11 cellular contexts compared by ENCODE assay signal in genomic region chr20:49510562-49511117, GRCh38. TPM values are rescaled to one million over a fixed set of nuclear protein-coding genes. Genes with fewer than 3 reads are reported as not detected.
DNase-seq lines count a peak whose midpoint lies in the region; ATAC-seq and TF ChIP-seq lines count a peak whose summit lies in the region.
"Had no signal": no experiment of that assay in that cellular context is flagged by ENCODE, and none has a peak within 500 bp of the region (broad histone marks: within the 10 kb centered on the region; RNA-seq: fewer than 3 reads in every experiment).

No MANE protein-coding gene starts in this region.

- CTCF ChIA-PET in PC-3 (lab: Charles Lee) = interaction anchor here (1.0 kb wide), 1 partner anchor 93 kb away, joined by 3 read pairs; no protein-coding TSS in a partner anchor

- peaks cover 85% of the 10 kb centered on the region for H3K27me3 ChIP-seq in PC-3 (ENCODE audit: low read length)
- H3K27me3 ChIP-seq in fibroblast of lung (ENCODE audit: control insufficient read depth, insufficient read depth, low read length) = peaks cover 11% of the 10 kb centered on the region

- in situ Hi-C loops in ACHN (cut with HindIII; ENCODE audit: low pct_ligation_motif_present, low pct_unique_long_range_greater_than_20kb, low sequenced_read_pairs) = no loop called here

- intact Hi-C loops in PC-3 (cut with micrococcal nuclease) = no loop called here

- H3K27me3 Mint-ChIP-seq in T-helper 17 cell = peaks cover 67% of the 10 kb centered on the region

- peaks cover 2% of the 10 kb centered on the region for H3K36me3 Mint-ChIP-seq in T-helper 17 cell (ENCODE audit: low read depth)

- no peaks in the 10 kb centered on the region for H3K79me2 ChIP-seq in PC-3 (ENCODE audit: low read length)
- H3K79me2 ChIP-seq in fibroblast of lung (ENCODE audit: control insufficient read depth, insufficient read depth, low read length) = no peaks in the 10 kb centered on the region

- H3K4me3 ChIP-seq in PC-3 (ENCODE audit: low read length) (no peak overlapping the region), fibroblast of lung (replicated peaks in 1 of 4; ENCODE audit: control extremely low read depth in 1 of 4, insufficient read depth in 1 of 4, low read depth in 3 of 4, low read length in 4 of 4) (no peak overlapping the region)

- H4K20me1 ChIP-seq in PC-3 (ENCODE audit: low read length) (no peaks in the 10 kb centered on the region), fibroblast of lung (ENCODE audit: control insufficient read depth, extremely low read depth, insufficient read depth, low read length) (no peaks in the 10 kb centered on the region)

- peak; percentile 45 for ATAC-seq in PC-3
- peak; percentile 45 for ATAC-seq in omental fat pad (ENCODE audit: low FRiP score)
- no peak for ATAC-seq in T-helper 17 cell
- ATAC-seq: left lobe of liver had no signal

- TF ChIP-seq CTCF in PC-3 (conservative IDR thresholded peaks at IDR 0.05; ENCODE audit: low read depth, low read length) (no peak), fibroblast of lung (conservative IDR thresholded peaks at IDR 0.05 in 1 of 2, IDR thresholded peaks at IDR 0.05 in 1 of 2; ENCODE audit: low read depth in 1 of 2, low read length in 2 of 2) (no peak), omental fat pad (IDR thresholded peaks at IDR 0.05) (no peak)

- no peaks in the 10 kb centered on the region for H3F3A ChIP-seq in PC-3 (ENCODE audit: low read length, unreplicated experiment)

- H3K9me3 ChIP-seq in PC-3 (ENCODE audit: low read length) (no peaks in the 10 kb centered on the region), fibroblast of lung (ENCODE audit: control insufficient read depth, insufficient read depth, low read depth, low read length) (no peaks in the 10 kb centered on the region), T-helper 17 cell (ENCODE audit: control insufficient read depth, low read length, poor library complexity, severe bottlenecking) (no peaks in the 10 kb centered on the region)

- H3K9ac ChIP-seq in PC-3 (ENCODE audit: low read length) = no peak overlapping the region
- H3K9ac ChIP-seq in fibroblast of lung (ENCODE audit: insufficient read depth, low read length) = no peak overlapping the region

- H3K4me2 ChIP-seq in PC-3 (ENCODE audit: low read length) = peak overlapping the region; percentile 46
- peak overlapping the region; percentile 72 for H3K4me2 ChIP-seq in fibroblast of lung (ENCODE audit: extremely low read depth, insufficient read depth, low read length)

- no TSS peak for BruUV-seq in PC-3 (replicated peaks; lab: Mats Ljungman, UMichigan)

- POLR2A ChIA-PET in PC-3 (lab: Charles Lee; ENCODE audit: unreplicated experiment) = no interaction called here

- H3K27ac Mint-ChIP-seq in T-helper 17 cell = no peak overlapping the region

- H3K4me1 Mint-ChIP-seq in T-helper 17 cell = peaks cover 4% of the 10 kb centered on the region

- H3K36me3 ChIP-seq in PC-3 (ENCODE audit: low read depth, low read length) (no peaks in the 10 kb centered on the region), fibroblast of lung (ENCODE audit: control insufficient read depth, insufficient read depth, low read length) (no peaks in the 10 kb centered on the region)

- H3K9me2 ChIP-seq in PC-3 (replicated peaks; ENCODE audit: low read length) = no peaks in the 10 kb centered on the region

- H3K4me1 ChIP-seq in PC-3 (ENCODE audit: insufficient read depth, low read length) (peaks cover 6% of the 10 kb centered on the region; the same call in 1 of the 2 replicates), fibroblast of lung (ENCODE audit: control insufficient read depth, extremely low read depth, insufficient read depth, low read length) (peaks cover 10% of the 10 kb centered on the region)

- no peak overlapping the region for H2AFZ ChIP-seq in PC-3 (ENCODE audit: low read length)
- H2AFZ ChIP-seq in fibroblast of lung (ENCODE audit: low read length) = no peak overlapping the region

- H3K27ac ChIP-seq in PC-3 (ENCODE audit: low read length) (no peak overlapping the region), fibroblast of lung (ENCODE audit: insufficient read depth, low read length) (no peak overlapping the region)

- no peak overlapping the region for H3K4me3 Mint-ChIP-seq in T-helper 17 cell

- DNase-seq in ACHN = peak; percentile 64
- DNase-seq in PC-3 = peak; percentile 53
- peak; percentile 66 to 96 for DNase-seq in fibroblast of lung (ENCODE audit: low read depth in 2 of 2)
- DNase-seq in omental fat pad (ENCODE audit: low spot score) = peak; percentile 36
- no peak for DNase-seq in central memory CD4-positive, alpha-beta T cell
- no peak for DNase-seq in SIG-M5 treated with dmso at 0.1 percent for 504 hours (lab: John Stamatoyannopoulos, UW; ENCODE audit: unreplicated experiment)
- DNase-seq in UCSD-AML1 (lab: John Stamatoyannopoulos, UW; ENCODE audit: unreplicated experiment) = no peak
- DNase-seq in T-helper 17 cell = no peak
- DNase-seq: activated T-cell treated with anti-CD3 and anti-CD28 coated beads for 4 hours, C1 segment of cervical spinal cord had no signal

RNA-seq across cellular contexts. Expression of gene KCNB1, which starts 28.2 kb away (rescaled TPM):
- 0.04 and 0.35 TPM in 2 replicates for total RNA-seq in PC-3 (2014; rRNA removed)
- total RNA-seq in fibroblast of lung = under 0.01 TPM in 2 replicates
- 0.07 and 0.08 TPM in 2 replicates for polyA plus RNA-seq in fibroblast of lung
- 0.10 and 0.21 TPM in 2 replicates for polyA plus RNA-seq in fibroblast of lung (2012)
- polyA minus RNA-seq in fibroblast of lung (ENCODE audit: low replicate concordance) = 0.07 TPM in 1 of 2 replicates, not detected in the other
- total RNA-seq in omental fat pad = 10 to 100 TPM; 15.0 to 34.4 (median 22.9) TPM
- total RNA-seq in T-helper 17 cell = under 1 TPM; 0.12 to 0.21 TPM

RNA-seq across cellular contexts. Expression of gene PTGIS, which starts 57.3 kb away (rescaled TPM):
- total RNA-seq in PC-3 (2014; rRNA removed) (0.18 TPM in 1 of 2 replicates, not detected in the other), fibroblast of lung (41.5 and 79.1 TPM in 2 replicates), omental fat pad (100 to 1,000 TPM in 3 of 4 donors, 10 to 100 TPM in 1; 77.7 to 229 (median 113) TPM), T-helper 17 cell (not detected)
- polyA plus RNA-seq in fibroblast of lung = 6.8 and 33.1 TPM in 2 replicates
- polyA plus RNA-seq in fibroblast of lung (2012) = 5.3 and 22.0 TPM in 2 replicates
- 24.8 and 159 TPM in 2 replicates for polyA minus RNA-seq in fibroblast of lung (ENCODE audit: low replicate concordance)

Comparison
In these comparisons a context has a peak if more than half of its experiments do, and no peak if none do; other contexts are left out.
1. DNase-seq: peak in ACHN (single experiment), PC-3 (single experiment), fibroblast of lung (2 of 2) and omental fat pad (single experiment); none in central memory CD4-positive, alpha-beta T cell (single experiment), SIG-M5 treated with dmso at 0.1 percent for 504 hours (single experiment), UCSD-AML1 (single experiment) and T-helper 17 cell (0 of 3).
2. RNA of gene KCNB1, which starts 28.2 kb away (total RNA-seq): 15.0 to 34.4 TPM in omental fat pad; 0.12 to 0.21 TPM in T-helper 17 cell, 0.04 to 0.35 TPM in PC-3 and under 0.01 TPM in fibroblast of lung; every median in the first group is over 10 times any median in the second.
3. RNA of gene PTGIS, which starts 57.3 kb away (total RNA-seq): 77.7 to 229 TPM in omental fat pad and 41.5 to 79.1 TPM in fibroblast of lung; 0.18 TPM in PC-3 and not detected in T-helper 17 cell; every median in the first group is over 10 times any median in the second.